Comparison of ENCODE assay signal across 16 cellular contexts in genomic region chr5:80230269-80230992, GRCh38. TPM values are rescaled to one million over a fixed set of nuclear protein-coding genes. Genes with fewer than 3 reads are reported as not detected.
DNase-seq lines count a peak whose midpoint lies in the region; ATAC-seq and TF ChIP-seq lines count a peak whose summit lies in the region.
"Had no signal": no experiment of that assay in that cellular context is flagged by ENCODE, and none has a peak within 500 bp of the region (broad histone marks: within the 10 kb centered on the region; RNA-seq: fewer than 3 reads in every experiment).

No MANE protein-coding gene starts in this region.

- no peak for ATAC-seq in stimulated activated naive CD8-positive, alpha-beta T cell treated with anti-CD3 and anti-CD28 coated beads, Interleukin-15, Interleukin-2, amounts not matched to agents 100 U/mL and 50 U/mL, for 24 hours
- peak; percentile 38 for ATAC-seq in left lobe of liver
- ATAC-seq: gastroesophageal sphincter had no signal

- H3K27me3 Mint-ChIP-seq in stimulated activated naive CD8-positive, alpha-beta T cell treated with anti-CD3 and anti-CD28 coated beads, Interleukin-15, Interleukin-2, amounts not matched to agents 100 ng/mL and 50 ng/mL, for 24 hours, result no peaks in the 10 kb centered on the region
- H3K27me3 Mint-ChIP-seq in type B pancreatic cell, result no peaks in the 10 kb centered on the region
- H3K27me3 Mint-ChIP-seq: IgD-negative memory B cell had no signal

- DNase-seq in stimulated activated naive CD8-positive, alpha-beta T cell treated with anti-CD3 and anti-CD28 coated beads, Interleukin-15, Interleukin-2, amounts not matched to agents 100 U/mL and 50 U/mL, for 24 hours, result no peak
- DNase-seq in left lobe of liver (ENCODE audit: low spot score) (peak; percentile 37), type B pancreatic cell (ENCODE audit: extremely low spot score, unreplicated experiment) (no peak), SIG-M5 treated with dmso at 0.1 percent for 504 hours (lab: John Stamatoyannopoulos, UW; ENCODE audit: unreplicated experiment) (no peak), SHP77 treated with DMSO at 0.1 percent for 48 hours (lab: John Stamatoyannopoulos, UW) (no peak), NCI-H2171 (lab: John Stamatoyannopoulos, UW) (no peak)
- DNase-seq: AML-193; midbrain; NCI-H1092 treated with DMSO at 0.1 percent for 48 hours; NCI-H226; stimulated activated CD4-positive, alpha-beta T cell treated with anti-CD3 and anti-CD28 coated beads, Interleukin-1b, Interleukin-23, amount 100 ng/mL, for 48 hours had no signal

- H3K27ac ChIP-seq in VCaP, result peak overlapping the region; percentile 74
- H3K27ac ChIP-seq: gastroesophageal sphincter had no signal

- H3K4me3 Mint-ChIP-seq in stimulated activated naive CD8-positive, alpha-beta T cell treated with anti-CD3 and anti-CD28 coated beads, Interleukin-15, Interleukin-2, amounts not matched to agents 100 ng/mL and 50 ng/mL, for 24 hours, result no peak overlapping the region
- no peak overlapping the region for H3K4me3 Mint-ChIP-seq in type B pancreatic cell
- H3K4me3 Mint-ChIP-seq: IgD-negative memory B cell had no signal

- H3K9me3 Mint-ChIP-seq in stimulated activated naive CD8-positive, alpha-beta T cell treated with anti-CD3 and anti-CD28 coated beads, Interleukin-15, Interleukin-2, amounts not matched to agents 100 ng/mL and 50 ng/mL, for 24 hours, result no peaks in the 10 kb centered on the region
- no peaks in the 10 kb centered on the region for H3K9me3 Mint-ChIP-seq in type B pancreatic cell

- peaks cover 13% of the 10 kb centered on the region for H3K36me3 Mint-ChIP-seq in stimulated activated naive CD8-positive, alpha-beta T cell treated with anti-CD3 and anti-CD28 coated beads, Interleukin-15, Interleukin-2, amounts not matched to agents 100 ng/mL and 50 ng/mL, for 24 hours (ENCODE audit: low read depth)
- H3K36me3 Mint-ChIP-seq in type B pancreatic cell, result peaks cover under 1% of the 10 kb centered on the region
- H3K36me3 Mint-ChIP-seq: IgD-negative memory B cell had no signal

- H3K4me1 Mint-ChIP-seq in stimulated activated naive CD8-positive, alpha-beta T cell treated with anti-CD3 and anti-CD28 coated beads, Interleukin-15, Interleukin-2, amounts not matched to agents 100 ng/mL and 50 ng/mL, for 24 hours (ENCODE audit: low read depth), result peaks cover 78% of the 10 kb centered on the region
- H3K4me1 Mint-ChIP-seq in type B pancreatic cell (ENCODE audit: unreplicated experiment), result peaks cover 19% of the 10 kb centered on the region

- TF ChIP-seq CTCF in VCaP (conservative IDR thresholded peaks at IDR 0.05) (no peak), type B pancreatic cell (conservative IDR thresholded peaks at IDR 0.05) (no peak)

- peak overlapping the region; percentile 78 for H3K27ac Mint-ChIP-seq in stimulated activated naive CD8-positive, alpha-beta T cell treated with anti-CD3 and anti-CD28 coated beads, Interleukin-15, Interleukin-2, amounts not matched to agents 100 ng/mL and 50 ng/mL, for 24 hours
- peak overlapping the region; percentile 31 for H3K27ac Mint-ChIP-seq in type B pancreatic cell
- H3K27ac Mint-ChIP-seq: activated T-helper 2 cell treated with anti-CD3 and anti-CD28 coated beads, Interferon-gamma antibody, Interleukin-2, Interleukin-4, amounts not matched to agents 10 μg/mL and 5 μg/mL and 100 μg/mL, durations not matched to agents 14 hours and 24 hours and 36 hours; IgD-negative memory B cell had no signal

RNA-seq across cellular contexts. Expression of gene SERINC5, which starts 25.4 kb away (rescaled TPM):
- total RNA-seq in left lobe of liver, result 54.6 TPM
- total RNA-seq in type B pancreatic cell (ENCODE audit: low replicate concordance), result 59.0 and 161 TPM in 2 replicates
